Comparison of ENCODE assay signal across 17 cellular contexts in the genomic region with DNA sequence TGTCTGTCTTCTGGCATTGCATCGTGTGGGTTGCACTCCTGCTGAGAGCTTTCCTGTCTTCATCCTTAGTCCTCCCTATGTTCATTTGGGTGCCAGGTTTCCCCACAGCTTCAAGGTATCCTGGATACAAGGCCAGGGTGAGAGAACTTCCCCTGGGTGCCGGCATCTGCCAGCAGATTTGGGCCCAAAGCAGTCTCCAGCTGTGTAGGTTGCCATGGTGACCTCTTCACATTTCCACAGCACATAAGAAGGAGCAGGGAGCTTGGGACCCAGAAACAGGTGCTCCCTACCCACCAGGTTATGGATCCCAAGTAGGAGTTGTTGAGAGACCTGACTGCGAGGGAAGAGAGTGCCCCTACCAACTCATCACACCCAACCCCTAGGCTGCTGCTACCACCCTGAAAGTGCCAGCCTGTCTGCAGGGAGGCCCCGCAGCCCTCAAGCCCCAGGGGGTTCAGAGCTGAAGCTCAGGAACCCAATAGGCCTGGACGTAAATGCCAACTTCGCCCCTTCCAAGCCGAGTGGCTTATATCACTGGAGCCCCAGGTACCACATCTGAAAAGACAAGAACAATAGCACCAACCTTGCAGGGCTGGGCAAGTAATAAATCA. TPM values are rescaled to one million over a fixed set of nuclear protein-coding genes. Genes with fewer than 3 reads are reported as not detected.
DNase-seq lines count a peak whose midpoint lies in the region; ATAC-seq and TF ChIP-seq lines count a peak whose summit lies in the region.
"Had no signal": no experiment of that assay in that cellular context is flagged by ENCODE, and none has a peak within 500 bp of the region (broad histone marks: within the 10 kb centered on the region; RNA-seq: fewer than 3 reads in every experiment).

No MANE protein-coding gene starts in this region.

- H3K4me2 ChIP-seq in OCI-LY3 (ENCODE audit: low read length) = peak overlapping the region; percentile 69
- H3K4me2 ChIP-seq: hepatocyte had no signal

- peak; percentile 21 for DNase-seq in activated CD4-positive, CD25-positive, alpha-beta regulatory T cell treated with anti-CD3 and anti-CD28 coated beads, Interleukin-2, amount 50 U/mL, for 72 hours
- no peak for DNase-seq in activated CD4-positive, CD25-positive, alpha-beta regulatory T cell (lab: John Stamatoyannopoulos, UW)
- no peak for DNase-seq in CD4-positive, CD25-positive, alpha-beta regulatory T cell
- DNase-seq in naive B cell (no peak), AG08396 (ENCODE audit: low spot score) (no peak), LoVo (ENCODE audit: low spot score) (no peak), substantia nigra (lab: John Stamatoyannopoulos, UW) (no peak)
- DNase-seq: activated CD4-positive, alpha-beta T cell treated with anti-CD3 and anti-CD28 coated beads, Interleukin-2, amount 50 U/mL, for 4 hours; SHP77 treated with DMSO at 0.1 percent for 48 hours had no signal

- no peaks in the 10 kb centered on the region for H3K9me3 Mint-ChIP-seq in CD4-positive, CD25-positive, alpha-beta regulatory T cell
- H3K9me3 Mint-ChIP-seq in naive B cell = no peaks in the 10 kb centered on the region
- H3K9me3 Mint-ChIP-seq: H9; stimulated activated naive CD8-positive, alpha-beta T cell treated with anti-CD3 and anti-CD28 coated beads, Interleukin-15, Interleukin-2, amounts not matched to agents 100 ng/mL and 50 ng/mL, for 24 hours had no signal

- H3K27me3 ChIP-seq in CD4-positive, CD25-positive, alpha-beta regulatory T cell (ENCODE audit: control insufficient read depth, insufficient read depth, low read length) = no peaks in the 10 kb centered on the region
- H3K27me3 ChIP-seq in OCI-LY3 (ENCODE audit: low read depth, low read length) = 0 out of 2 replicates have a peak, but pooled peaks cover 4% of the 10 kb centered on the region
- H3K27me3 ChIP-seq: breast epithelium, hepatocyte, vagina had no signal

- no peaks in the 10 kb centered on the region for H4K20me1 ChIP-seq in OCI-LY3 (ENCODE audit: insufficient read depth, low read length)

- H3K27ac ChIP-seq in CD4-positive, CD25-positive, alpha-beta regulatory T cell (ENCODE audit: insufficient read depth, low read length, poor library complexity, severe bottlenecking) = no peak overlapping the region
- H3K27ac ChIP-seq in OCI-LY3 (ENCODE audit: low read length) = no peak overlapping the region
- no peak overlapping the region for H3K27ac ChIP-seq in substantia nigra (ENCODE audit: low read depth, low read length, poor library complexity, severe bottlenecking)
- H3K27ac ChIP-seq: hepatocyte, parathyroid adenoma, vagina had no signal

- no peak for TF ChIP-seq CTCF in OCI-LY3 (IDR thresholded peaks at IDR 0.05; ENCODE audit: low read depth, low read length)

- peaks cover 11 to 25% (median 16%) of the 10 kb centered on the region in 4 donors for H3K4me1 Mint-ChIP-seq in CD4-positive, CD25-positive, alpha-beta regulatory T cell
- peaks cover 37 to 50% (median 40%) of the 10 kb centered on the region in 3 donors for H3K4me1 Mint-ChIP-seq in naive B cell

- H3K4me3 ChIP-seq in CD4-positive, CD25-positive, alpha-beta regulatory T cell (ENCODE audit: low read depth, low read length) = peak overlapping the region; percentile 7
- H3K4me3 ChIP-seq in OCI-LY3 (ENCODE audit: low read length) = peak overlapping the region; percentile 22; the same call in 1 of the 2 replicates
- H3K4me3 ChIP-seq: breast epithelium, hepatocyte, mucosa of descending colon, vagina had no signal

- H3K9ac ChIP-seq in OCI-LY3 (ENCODE audit: low read length) = no peak overlapping the region
- H3K9ac ChIP-seq: parathyroid adenoma had no signal

- peaks cover 13% of the 10 kb centered on the region for H3K4me1 ChIP-seq in CD4-positive, CD25-positive, alpha-beta regulatory T cell (ENCODE audit: control insufficient read depth, insufficient read depth, low read length, poor library complexity, severe bottlenecking)
- H3K4me1 ChIP-seq in OCI-LY3 (ENCODE audit: low read length) = peaks cover 29% of the 10 kb centered on the region
- H3K4me1 ChIP-seq: parathyroid adenoma had no signal

- H3K36me3 Mint-ChIP-seq in CD4-positive, CD25-positive, alpha-beta regulatory T cell = peaks cover 4% of the 10 kb centered on the region
- peaks cover 10 to 12% of the 10 kb centered on the region in 2 donors for H3K36me3 Mint-ChIP-seq in naive B cell

- no peaks in the 10 kb centered on the region for H3K9me3 ChIP-seq in CD4-positive, CD25-positive, alpha-beta regulatory T cell (ENCODE audit: control insufficient read depth in 2 of 2, low read length in 2 of 2)
- H3K9me3 ChIP-seq in OCI-LY3 (ENCODE audit: insufficient read depth, low read length) = no peaks in the 10 kb centered on the region
- H3K9me3 ChIP-seq: breast epithelium, mucosa of descending colon, vagina had no signal

- no peak overlapping the region for H2AFZ ChIP-seq in OCI-LY3 (ENCODE audit: low read depth, low read length)
- H2AFZ ChIP-seq: hepatocyte, parathyroid adenoma had no signal

- H3K27ac Mint-ChIP-seq in CD4-positive, CD25-positive, alpha-beta regulatory T cell = peak overlapping the region; percentile 50 to 86 (median 84)
- peak overlapping the region in 5 of 6 donors; percentile 19 to 82 (median 66) for H3K27ac Mint-ChIP-seq in naive B cell
- H3K27ac Mint-ChIP-seq: stimulated activated naive CD8-positive, alpha-beta T cell treated with anti-CD3 and anti-CD28 coated beads, Interleukin-15, Interleukin-2, amounts not matched to agents 100 ng/mL and 50 ng/mL, for 24 hours had no signal

- H3K36me3 ChIP-seq in CD4-positive, CD25-positive, alpha-beta regulatory T cell (ENCODE audit: control insufficient read depth, insufficient read depth, low read length) = no peaks in the 10 kb centered on the region
- no peaks in the 10 kb centered on the region for H3K36me3 ChIP-seq in OCI-LY3 (replicated peaks; ENCODE audit: low read depth, low read length)
- H3K36me3 ChIP-seq: breast epithelium, vagina had no signal

- no peak for ATAC-seq in CD4-positive, CD25-positive, alpha-beta regulatory T cell (ENCODE audit: low read depth in 2 of 2)
- no peak for ATAC-seq in naive B cell (ENCODE audit: low read depth in 2 of 2)

- no peaks in the 10 kb centered on the region for H3K27me3 Mint-ChIP-seq in CD4-positive, CD25-positive, alpha-beta regulatory T cell
- H3K27me3 Mint-ChIP-seq in naive B cell = no peaks in the 10 kb centered on the region
- H3K27me3 Mint-ChIP-seq: stimulated activated naive CD8-positive, alpha-beta T cell treated with anti-CD3 and anti-CD28 coated beads, Interleukin-15, Interleukin-2, amounts not matched to agents 100 ng/mL and 50 ng/mL, for 24 hours had no signal

- no peaks in the 10 kb centered on the region for H3K79me2 ChIP-seq in OCI-LY3 (ENCODE audit: low read length)
- H3K79me2 ChIP-seq: hepatocyte, parathyroid adenoma had no signal

- peak overlapping the region in 1 of 4 donors; percentile 46 for H3K4me3 Mint-ChIP-seq in CD4-positive, CD25-positive, alpha-beta regulatory T cell
- H3K4me3 Mint-ChIP-seq in naive B cell = peak overlapping the region in 5 of 8 donors; percentile 41 to 78 (median 61)
- H3K4me3 Mint-ChIP-seq: H9; stimulated activated naive CD8-positive, alpha-beta T cell treated with anti-CD3 and anti-CD28 coated beads, Interleukin-15, Interleukin-2, amounts not matched to agents 100 ng/mL and 50 ng/mL, for 24 hours had no signal

RNA-seq across cellular contexts. Expression of gene TTC21A, which starts 19.9 kb away (rescaled TPM):
- total RNA-seq in CD4-positive, CD25-positive, alpha-beta regulatory T cell = 4.1 TPM
- polyA plus RNA-seq in CD4-positive, CD25-positive, alpha-beta regulatory T cell = 1 to 10 TPM in 2 of 4 donors, under 1 TPM in 2; 0.41 to 2.7 (median 1.0) TPM
- 10 to 100 TPM in 4 of 6 donors, 1 to 10 TPM in 2; 3.8 to 14.8 (median 11.2) TPM for polyA plus RNA-seq in naive B cell (ENCODE audit: low read depth in 6 of 6)

RNA-seq across cellular contexts. Expression of gene GORASP1, which starts 20.0 kb away (rescaled TPM):
- total RNA-seq in CD4-positive, CD25-positive, alpha-beta regulatory T cell = 34.0 TPM
- polyA plus RNA-seq in CD4-positive, CD25-positive, alpha-beta regulatory T cell = 10 to 100 TPM; 18.5 to 29.7 (median 20.5) TPM
- 10 to 100 TPM; 19.7 to 36.7 (median 27.2) TPM for polyA plus RNA-seq in naive B cell (ENCODE audit: low read depth in 6 of 6)

RNA-seq across cellular contexts. Expression of gene CSRNP1, which starts 26.0 kb away (rescaled TPM):
- total RNA-seq in CD4-positive, CD25-positive, alpha-beta regulatory T cell = 300 TPM
- 10 to 100 TPM; 12.5 to 24.1 (median 14.7) TPM for polyA plus RNA-seq in CD4-positive, CD25-positive, alpha-beta regulatory T cell
- polyA plus RNA-seq in naive B cell (ENCODE audit: low read depth in 6 of 6) = 10 to 100 TPM; 47.3 to 99.7 (median 64.4) TPM
